16 cellular contexts compared by ENCODE assay signal in the genomic region with DNA sequence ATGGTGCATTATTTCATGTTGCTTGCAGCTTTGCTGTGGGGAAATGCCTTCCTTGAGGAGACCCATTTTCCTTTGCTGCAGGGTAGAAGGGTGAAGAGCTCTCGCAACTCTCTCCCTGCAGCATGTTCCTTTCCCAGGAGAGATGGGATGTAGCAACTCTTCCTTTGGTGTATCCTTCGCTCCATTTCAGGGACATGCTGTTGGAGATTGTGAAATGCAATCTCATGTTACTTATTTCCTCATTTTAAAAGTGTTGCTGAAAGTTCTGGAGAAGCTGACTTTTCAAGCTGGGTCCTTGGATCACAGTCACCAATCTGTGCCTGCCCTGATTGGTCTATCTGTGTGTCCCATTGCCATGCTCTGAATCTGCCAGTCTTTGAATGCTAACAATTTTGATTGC.
DNase-seq lines count a peak whose midpoint lies in the region; ATAC-seq and TF ChIP-seq lines count a peak whose summit lies in the region.
"Had no signal": no experiment of that assay in that cellular context is flagged by ENCODE, and none has a peak within 500 bp of the region (broad histone marks: within the 10 kb centered on the region; RNA-seq: fewer than 3 reads in every experiment).

No MANE protein-coding gene starts in this region.

- DNase-seq in A673 (ENCODE audit: low spot score) (peak; percentile 9), KBM-7 (peak; percentile 54), coronary artery (ENCODE audit: low spot score) (no peak), left lung (no peak), NCI-H2029 (lab: John Stamatoyannopoulos, UW) (no peak)
- DNase-seq: activated CD4-positive, alpha-beta T cell treated with anti-CD3 and anti-CD28 coated beads, Interleukin-2, amount 50 U/mL, for 48 hours; activated gamma-delta T cell treated with Interleukin-2 at 50 U/mL for 16 hours; central memory CD4-positive, alpha-beta T cell; DMS79 treated with DMSO at 0.1 percent for 48 hours; NCI-H1694 had no signal

- H3K9me3 ChIP-seq in A673 (ENCODE audit: low read depth, low read length, poor library complexity, severe bottlenecking), result no peaks in the 10 kb centered on the region
- H3K9me3 ChIP-seq in left lung, result no peaks in the 10 kb centered on the region
- H3K9me3 ChIP-seq: upper lobe of left lung had no signal

- H3K36me3 ChIP-seq in A673 (ENCODE audit: insufficient read depth, low read length, poor library complexity, severe bottlenecking) (no peaks in the 10 kb centered on the region), left lung (no peaks in the 10 kb centered on the region)
- H3K36me3 ChIP-seq: upper lobe of left lung had no signal

- BruUV-seq in A673 (replicated peaks; lab: Mats Ljungman, UMichigan), result no TSS peak

- peak; percentile 36 for ATAC-seq in left lung
- ATAC-seq in GM19023 (IDR thresholded peaks at IDR 0.05; ENCODE audit: unreplicated experiment), result no peak
- ATAC-seq in HG02840 (IDR thresholded peaks at IDR 0.05; ENCODE audit: low FRiP score, unreplicated experiment), result no peak
- no peak for ATAC-seq in HG02588 (IDR thresholded peaks at IDR 0.05; ENCODE audit: unreplicated experiment)
- ATAC-seq: HCT116; natural killer cell treated with Interleukin-12 subunit alpha and Interleukin-12 subunit beta and Interleukin-15 and Interleukin-18, amount 100 ng/mL, for 72 hours had no signal

- POLR2A ChIA-PET in A673 (lab: Charles Lee; ENCODE audit: low non-redundant PET), result interaction anchor here (0.6 kb wide), 1 partner anchor 228 kb away, joined by 3 read pairs; no protein-coding TSS in a partner anchor

- H3K27ac ChIP-seq in A673 (ENCODE audit: low read depth, low read length, poor library complexity, severe bottlenecking) (no peak overlapping the region), coronary artery (peak overlapping the region; percentile 44 to 66), left lung (peak overlapping the region in 1 of 2 donors; percentile 48)

- in situ Hi-C loops in KBM-7 (cut with MboI; ENCODE audit: low pct_unique_long_range_greater_than_20kb, low sequenced_read_pairs), result no loop called here

- peaks cover 18% of the 10 kb centered on the region for H3K4me1 ChIP-seq in A673 (ENCODE audit: insufficient read depth, low read length, poor library complexity, severe bottlenecking)
- H3K4me1 ChIP-seq in left lung, result peaks cover 0 to 30% of the 10 kb centered on the region in 2 donors

- TF ChIP-seq CTCF in A673 (conservative IDR thresholded peaks at IDR 0.05; ENCODE audit: low read depth, low read length) (no peak), coronary artery (IDR thresholded peaks at IDR 0.05) (no peak), left lung (IDR thresholded peaks at IDR 0.05) (no peak)

- intact Hi-C loops in A673 (cut with micrococcal nuclease; ENCODE audit: unreplicated experiment) (no loop called here), left lung (cut with DNase I) (no loop called here)

- CTCF ChIA-PET in A673 (lab: Charles Lee), result no interaction called here

- H3K27me3 ChIP-seq in A673 (replicated peaks; ENCODE audit: insufficient read depth, low read depth, low read length, poor library complexity) (no peaks in the 10 kb centered on the region), left lung (peaks cover 0 to 3% of the 10 kb centered on the region in 2 donors)
- H3K27me3 ChIP-seq: upper lobe of left lung had no signal

- H3K4me3 ChIP-seq in A673 (ENCODE audit: low read depth, low read length, poor library complexity, severe bottlenecking) (no peak overlapping the region), coronary artery (no peak overlapping the region), left lung (no peak overlapping the region)
- H3K4me3 ChIP-seq: upper lobe of left lung had no signal

Comparison
In these comparisons a context has a peak if more than half of its experiments do, and no peak if none do; other contexts are left out.
1. DNase-seq: peak in A673 (single experiment) and KBM-7 (single experiment); none in coronary artery (single experiment), left lung (0 of 2) and NCI-H2029 (single experiment).